Comparison of ENCODE assay signal across 23 cellular contexts in the genomic region with DNA sequence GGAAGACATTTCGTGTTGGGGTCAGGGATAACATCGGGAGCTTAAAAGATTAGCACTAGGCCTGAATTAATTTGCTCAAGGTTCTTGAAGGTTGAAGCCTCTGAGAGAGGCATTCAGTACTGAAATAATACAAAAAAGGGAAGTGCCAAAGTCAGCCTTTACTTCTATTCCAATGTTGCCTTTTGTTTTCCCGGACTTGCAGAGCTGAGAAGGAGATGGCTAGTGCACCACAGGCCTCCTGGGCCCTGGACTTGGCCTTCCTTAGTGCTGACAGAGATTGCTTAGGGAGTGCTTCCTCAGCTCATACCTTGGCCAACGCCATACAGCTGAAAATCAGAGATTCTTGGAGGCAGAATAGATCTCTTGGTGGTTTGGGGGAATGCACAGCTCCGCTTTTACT.
DNase-seq lines count a peak whose midpoint lies in the region; ATAC-seq and TF ChIP-seq lines count a peak whose summit lies in the region.
"Had no signal": no experiment of that assay in that cellular context is flagged by ENCODE, and none has a peak within 500 bp of the region (broad histone marks: within the 10 kb centered on the region; RNA-seq: fewer than 3 reads in every experiment).

No MANE protein-coding gene starts in this region.

- H3K27ac Mint-ChIP-seq in Caco-2 (ENCODE audit: unreplicated experiment), result peak overlapping the region; percentile 35
- H3K27ac Mint-ChIP-seq: activated CD4-positive, alpha-beta memory T cell treated with anti-CD3 and anti-CD28 coated beads, Interleukin-2, amount 10 ng/mL, durations not matched to agents 7 days and 5 days; T-helper 2 cell treated with Interferon-gamma antibody and Interleukin-4, amounts not matched to agents 5 μg/mL and 100 μg/mL, for 36 hours had no signal

- H3K9me3 ChIP-seq in Caco-2 (no peaks in the 10 kb centered on the region), Loucy (ENCODE audit: insufficient read depth, low read depth, low read length) (no peaks in the 10 kb centered on the region), upper lobe of right lung (no peaks in the 10 kb centered on the region)
- H3K9me3 ChIP-seq: esophagus muscularis mucosa, gastroesophageal sphincter, uterus had no signal

- POLR2A ChIA-PET in Caco-2 (lab: Charles Lee), result no interaction called here

- peak overlapping the region; percentile 13 for H3K18ac ChIP-seq in mesendoderm (ENCODE audit: low read length)

- H2BK5ac ChIP-seq in mesendoderm (ENCODE audit: low read length), result no peak overlapping the region

- BruUV-seq in Caco-2 (replicated peaks; lab: Mats Ljungman, UMichigan), result no TSS peak

- H3K9ac ChIP-seq in Loucy (ENCODE audit: low read depth, low read length, poor library complexity, severe bottlenecking), result no peak overlapping the region
- no peak overlapping the region for H3K9ac ChIP-seq in mesendoderm (ENCODE audit: low read length)

- no peaks in the 10 kb centered on the region for H3K4me1 Mint-ChIP-seq in Caco-2 (ENCODE audit: low read depth, unreplicated experiment)

- H3K27me3 ChIP-seq in Caco-2 (replicated peaks; ENCODE audit: control insufficient read depth, insufficient read depth, low read length), result no peaks in the 10 kb centered on the region
- H3K27me3 ChIP-seq in Loucy (ENCODE audit: insufficient read depth, low read length, poor library complexity, severe bottlenecking), result no peaks in the 10 kb centered on the region
- no peaks in the 10 kb centered on the region for H3K27me3 ChIP-seq in mesendoderm (ENCODE audit: insufficient read depth, low read length, poor library complexity)
- H3K27me3 ChIP-seq in upper lobe of right lung, result no peaks in the 10 kb centered on the region
- H3K27me3 ChIP-seq in brain microvascular endothelial cell (replicated peaks), result no peaks in the 10 kb centered on the region
- H3K27me3 ChIP-seq: esophagus muscularis mucosa, gastroesophageal sphincter, uterus had no signal

- intact Hi-C loops in Caco-2 (cut with micrococcal nuclease; ENCODE audit: unreplicated experiment), result no loop called here
- intact Hi-C loops in upper lobe of right lung (cut with DNase I), result no loop called here

- H3K36me3 ChIP-seq in Caco-2 (ENCODE audit: control insufficient read depth, insufficient read depth, low read length), result no peaks in the 10 kb centered on the region
- H3K36me3 ChIP-seq in Loucy (ENCODE audit: insufficient read depth, low read length), result no peaks in the 10 kb centered on the region
- no peaks in the 10 kb centered on the region for H3K36me3 ChIP-seq in mesendoderm (ENCODE audit: control insufficient read depth, insufficient read depth, low read length)
- H3K36me3 ChIP-seq in upper lobe of right lung, result no peaks in the 10 kb centered on the region
- H3K36me3 ChIP-seq in brain microvascular endothelial cell (replicated peaks), result no peaks in the 10 kb centered on the region
- H3K36me3 ChIP-seq: esophagus muscularis mucosa, gastroesophageal sphincter, uterus had no signal

- H2BK120ac ChIP-seq in mesendoderm (ENCODE audit: low read depth, low read length), result no peak overlapping the region

- H2AK5ac ChIP-seq in mesendoderm (ENCODE audit: low read length), result no peak overlapping the region

- no peak overlapping the region for H3K56ac ChIP-seq in mesendoderm (ENCODE audit: low read length)

- no peak overlapping the region for H3K4ac ChIP-seq in mesendoderm (ENCODE audit: low read depth, low read length)

- H3K27ac ChIP-seq in mesendoderm (ENCODE audit: low read depth, low read length) (no peak overlapping the region), upper lobe of right lung (no peak overlapping the region), brain microvascular endothelial cell (no peak overlapping the region)
- H3K27ac ChIP-seq: uterus had no signal

- no peak overlapping the region for H4K5ac ChIP-seq in mesendoderm (ENCODE audit: low read length)

- H3K4me1 ChIP-seq in Caco-2, result no peaks in the 10 kb centered on the region
- H3K4me1 ChIP-seq in Loucy (ENCODE audit: insufficient read depth, low read length, poor library complexity, severe bottlenecking), result peaks cover 28% of the 10 kb centered on the region
- H3K4me1 ChIP-seq in mesendoderm (ENCODE audit: control insufficient read depth, low read depth, low read length), result no peaks in the 10 kb centered on the region
- H3K4me1 ChIP-seq in upper lobe of right lung, result peaks cover 10% of the 10 kb centered on the region
- H3K4me1 ChIP-seq: uterus had no signal

- no peak overlapping the region for H3K4me3 Mint-ChIP-seq in Caco-2 (ENCODE audit: unreplicated experiment)
- H3K4me3 Mint-ChIP-seq: activated CD4-positive, alpha-beta memory T cell treated with anti-CD3 and anti-CD28 coated beads, Interleukin-2, amount 10 ng/mL, durations not matched to agents 7 days and 5 days; T-helper 2 cell treated with Interferon-gamma antibody and Interleukin-4, amounts not matched to agents 5 μg/mL and 100 μg/mL, for 36 hours had no signal

- DNase-seq in Caco-2 (no peak), UCSD-AML1 (lab: John Stamatoyannopoulos, UW; ENCODE audit: unreplicated experiment) (peak; percentile 34), mesendoderm (no peak), mesenteric fat pad (ENCODE audit: low spot score) (no peak), DMS79 treated with DMSO at 0.1 percent for 48 hours (lab: John Stamatoyannopoulos, UW) (no peak), upper lobe of right lung (no peak), brain microvascular endothelial cell (no peak)
- DNase-seq: activated CD4-positive, alpha-beta memory T cell treated with anti-CD3 and anti-CD28 coated beads, Interleukin-2, amount 10 ng/mL, durations not matched to agents 7 days and 5 days; activated CD4-positive, CD25-positive, alpha-beta regulatory T cell; activated gamma-delta T cell treated with Interleukin-2 at 50 U/mL for 16 hours; activated T-cell treated with anti-CD3 and anti-CD28 coated beads for 4 hours; Calu3; HCEC 1CT; kidney; NCI-H1048; NCI-H187; NCI-H774; uterus had no signal

- ATAC-seq in upper lobe of right lung, result no peak
- ATAC-seq: gastroesophageal sphincter had no signal

- no peaks in the 10 kb centered on the region for H3K9me2 ChIP-seq in Loucy (replicated peaks; ENCODE audit: low read depth, low read length)

- no peak overlapping the region for H3K4me2 ChIP-seq in Loucy (ENCODE audit: low read depth, low read length, poor library complexity, severe bottlenecking)
- no peak overlapping the region for H3K4me2 ChIP-seq in mesendoderm (ENCODE audit: low read length)

- no peak overlapping the region for H3K4me3 ChIP-seq in Caco-2 (ENCODE audit: low read depth, low read length)
- H3K4me3 ChIP-seq in Loucy (ENCODE audit: low read length, poor library complexity, severe bottlenecking), result no peak overlapping the region
- H3K4me3 ChIP-seq in mesendoderm (ENCODE audit: low read length), result no peak overlapping the region
- no peak overlapping the region for H3K4me3 ChIP-seq in upper lobe of right lung
- no peak overlapping the region for H3K4me3 ChIP-seq in brain microvascular endothelial cell (ENCODE audit: low read depth, low read length)
- H3K4me3 ChIP-seq: coronary artery, esophagus muscularis mucosa, gastroesophageal sphincter, uterus had no signal

- no peaks in the 10 kb centered on the region for H3K79me1 ChIP-seq in mesendoderm (ENCODE audit: low read length)

- in situ Hi-C loops in brain microvascular endothelial cell (cut with HindIII; ENCODE audit: low pct_ligation_motif_present, low sequenced_read_pairs), result no loop called here

- H4K8ac ChIP-seq in mesendoderm (ENCODE audit: low read depth, low read length), result no peak overlapping the region

- H3K79me2 ChIP-seq in Loucy (ENCODE audit: insufficient read depth, low read length) (no peaks in the 10 kb centered on the region), mesendoderm (ENCODE audit: control insufficient read depth, insufficient read depth, low read length) (no peaks in the 10 kb centered on the region)

- no peak for TF ChIP-seq CTCF in Caco-2 (IDR thresholded peaks at IDR 0.05; ENCODE audit: insufficient read depth in 1 of 2, low read depth in 1 of 2, low read length in 1 of 2, severe bottlenecking in 1 of 2, unreplicated experiment in 1 of 2)
- TF ChIP-seq CTCF in Loucy (conservative IDR thresholded peaks at IDR 0.05; ENCODE audit: low read length), result no peak
- TF ChIP-seq CTCF in upper lobe of right lung (IDR thresholded peaks at IDR 0.05), result no peak
- no peak for TF ChIP-seq CTCF in brain microvascular endothelial cell (IDR thresholded peaks at IDR 0.05; ENCODE audit: low read depth, low read length, missing control alignments)

- H3K27me3 Mint-ChIP-seq in Caco-2 (ENCODE audit: insufficient read depth, unreplicated experiment), result no peaks in the 10 kb centered on the region
- H3K27me3 Mint-ChIP-seq: activated CD4-positive, alpha-beta memory T cell treated with anti-CD3 and anti-CD28 coated beads, Interleukin-2, amount 10 ng/mL, durations not matched to agents 7 days and 5 days had no signal

- CTCF ChIA-PET in Caco-2 (lab: Charles Lee), result no interaction called here

- no CpG with 5 or more reads among the region's 5 CpGs for WGBS in mesendoderm (ENCODE audit: extremely low coverage, insufficient coverage, low lambda C conversion rate)

- no peak overlapping the region for H3K23ac ChIP-seq in mesendoderm (ENCODE audit: low read length)

- H4K20me1 ChIP-seq in Loucy (ENCODE audit: insufficient read depth, low read length, poor library complexity, severe bottlenecking), result no peaks in the 10 kb centered on the region

- H3K36me3 Mint-ChIP-seq in Caco-2 (ENCODE audit: insufficient read depth, unreplicated experiment), result no peaks in the 10 kb centered on the region

- peak overlapping the region; percentile 33 for H2AFZ ChIP-seq in Loucy (ENCODE audit: low read length)

- H3F3A ChIP-seq in Loucy (ENCODE audit: low read depth), result no peaks in the 10 kb centered on the region

- no peak overlapping the region for H2BK15ac ChIP-seq in mesendoderm (replicated peaks; ENCODE audit: low read depth)

- no peaks in the 10 kb centered on the region for H3K9me3 Mint-ChIP-seq in Caco-2 (ENCODE audit: unreplicated experiment)
- H3K9me3 Mint-ChIP-seq: activated CD4-positive, alpha-beta memory T cell treated with anti-CD3 and anti-CD28 coated beads, Interleukin-2, amount 10 ng/mL, durations not matched to agents 7 days and 5 days; T-helper 2 cell treated with Interferon-gamma antibody and Interleukin-4, amounts not matched to agents 5 μg/mL and 100 μg/mL, for 36 hours had no signal
